ENCODE assay signal across 18 cellular contexts in the genomic region with DNA sequence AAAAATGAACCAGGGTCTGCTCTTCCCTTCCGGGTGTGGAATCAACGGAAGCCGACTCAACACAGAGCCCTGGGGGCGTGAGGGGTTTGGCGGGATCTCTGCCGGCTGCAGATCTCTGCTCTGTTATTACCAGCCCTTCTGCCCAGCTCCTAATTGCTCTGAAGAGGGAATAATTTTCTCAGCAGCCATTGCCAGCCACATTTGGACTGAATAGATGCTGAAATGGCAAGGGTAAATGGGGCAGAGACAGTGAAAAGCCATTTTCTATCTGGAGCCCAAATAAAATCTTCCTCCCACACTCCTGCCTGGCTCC. TPM values are rescaled to one million over a fixed set of nuclear protein-coding genes. Genes with fewer than 3 reads are reported as not detected.
DNase-seq lines count a peak whose midpoint lies in the region; TF ChIP-seq lines count a peak whose summit lies in the region.
"Had no signal": no experiment of that assay in that cellular context is flagged by ENCODE, and none has a peak within 500 bp of the region (broad histone marks: within the 10 kb centered on the region; RNA-seq: fewer than 3 reads in every experiment).

No MANE protein-coding gene starts in this region.

- peak overlapping the region; percentile 29 for H3K27ac Mint-ChIP-seq in progenitor cell of endocrine pancreas
- H3K27ac Mint-ChIP-seq in CD4-positive, alpha-beta memory T cell = peak overlapping the region in 1 of 7 donors; percentile 14
- H3K27ac Mint-ChIP-seq: activated B cell treated with CpG ODN at 0.5 μM for 24 hours; activated CD8-positive, alpha-beta memory T cell treated with anti-CD3 and anti-CD28 coated beads, Interleukin-2, amount 10 ng/mL, durations not matched to agents 7 days and 5 days had no signal

- peak overlapping the region; percentile 100 for H3K27ac ChIP-seq in VCaP
- no peak overlapping the region for H3K27ac ChIP-seq in CD4-positive, alpha-beta memory T cell (ENCODE audit: low read depth, low read length)
- H3K27ac ChIP-seq: ovary, upper lobe of right lung had no signal

- no peaks in the 10 kb centered on the region for H3K9me3 ChIP-seq in CD4-positive, alpha-beta memory T cell (ENCODE audit: control insufficient read depth in 1 of 2, low read length in 2 of 2)
- H3K9me3 ChIP-seq: ovary, upper lobe of right lung had no signal

- H3K4me3 Mint-ChIP-seq in progenitor cell of endocrine pancreas (ENCODE audit: low read depth) = no peak overlapping the region
- peak overlapping the region in 1 of 8 donors; percentile 64 for H3K4me3 Mint-ChIP-seq in CD4-positive, alpha-beta memory T cell
- H3K4me3 Mint-ChIP-seq: activated B cell treated with CpG ODN at 0.5 μM for 24 hours; activated CD8-positive, alpha-beta memory T cell treated with anti-CD3 and anti-CD28 coated beads, Interleukin-2, amount 10 ng/mL, durations not matched to agents 7 days and 5 days; CD8-positive, alpha-beta memory T cell had no signal

- POLR2A ChIA-PET in CD4-positive, alpha-beta memory T cell (lab: Charles Lee; ENCODE audit: partially characterized antibody) = no interaction called here

- no peaks in the 10 kb centered on the region for H3K36me3 ChIP-seq in CD4-positive, alpha-beta memory T cell (ENCODE audit: insufficient read depth, low read length)
- H3K36me3 ChIP-seq: ovary, upper lobe of right lung had no signal

- no peak overlapping the region for H3K4me3 ChIP-seq in CD4-positive, alpha-beta memory T cell (ENCODE audit: low read length in 2 of 2)
- H3K4me3 ChIP-seq: ovary, upper lobe of right lung had no signal

- CTCF ChIA-PET in CD4-positive, alpha-beta memory T cell (lab: Charles Lee; ENCODE audit: partially characterized antibody) = no interaction called here

- peaks cover 5% of the 10 kb centered on the region for H3K4me1 Mint-ChIP-seq in progenitor cell of endocrine pancreas (ENCODE audit: low read depth)
- peaks cover 17 to 37% (median 25%) of the 10 kb centered on the region in 4 donors for H3K4me1 Mint-ChIP-seq in CD4-positive, alpha-beta memory T cell
- H3K4me1 Mint-ChIP-seq: activated B cell treated with CpG ODN at 0.5 μM for 24 hours had no signal

- TF ChIP-seq CTCF in VCaP (conservative IDR thresholded peaks at IDR 0.05) (no peak), progenitor cell of endocrine pancreas (IDR thresholded peaks at IDR 0.05; ENCODE audit: unreplicated experiment) (no peak)

- peaks cover 18% of the 10 kb centered on the region for H3K36me3 Mint-ChIP-seq in progenitor cell of endocrine pancreas (ENCODE audit: insufficient read depth)
- H3K36me3 Mint-ChIP-seq in CD4-positive, alpha-beta memory T cell = no peaks in the 10 kb centered on the region
- H3K36me3 Mint-ChIP-seq: activated CD8-positive, alpha-beta memory T cell treated with anti-CD3 and anti-CD28 coated beads, Interleukin-2, amount 10 ng/mL, durations not matched to agents 7 days and 5 days; CD8-positive, alpha-beta memory T cell had no signal

- H3K27me3 Mint-ChIP-seq in progenitor cell of endocrine pancreas = no peaks in the 10 kb centered on the region
- no peaks in the 10 kb centered on the region for H3K27me3 Mint-ChIP-seq in CD4-positive, alpha-beta memory T cell

- H3K9me3 Mint-ChIP-seq in progenitor cell of endocrine pancreas (ENCODE audit: low read depth) = no peaks in the 10 kb centered on the region
- H3K9me3 Mint-ChIP-seq in CD4-positive, alpha-beta memory T cell = no peaks in the 10 kb centered on the region
- H3K9me3 Mint-ChIP-seq: activated B cell treated with CpG ODN at 0.5 μM for 24 hours; CD8-positive, alpha-beta memory T cell had no signal

- no peaks in the 10 kb centered on the region for H3K27me3 ChIP-seq in CD4-positive, alpha-beta memory T cell (ENCODE audit: insufficient read depth, low read length)
- H3K27me3 ChIP-seq: ovary, upper lobe of right lung had no signal

- DNase-seq in NCI-H146 treated with DMSO at 0.1 percent for 48 hours (lab: John Stamatoyannopoulos, UW; ENCODE audit: unreplicated experiment) = peak; percentile 51
- no peak for DNase-seq in NCI-H146 (lab: John Stamatoyannopoulos, UW)
- peak in 2 of 3 experiments; percentile 86 to 96 for DNase-seq in NCI-H1417 (lab: John Stamatoyannopoulos, UW)
- DNase-seq in progenitor cell of endocrine pancreas (ENCODE audit: low spot score, unreplicated experiment) = no peak
- DNase-seq in CD4-positive, alpha-beta memory T cell = no peak
- no peak for DNase-seq in medulla oblongata (ENCODE audit: extremely low spot score)
- DNase-seq in amniotic stem cell (lab: John Stamatoyannopoulos, UW) = no peak
- DNase-seq: activated B cell treated with CpG ODN at 0.5 μM for 24 hours; activated CD8-positive, alpha-beta memory T cell treated with anti-CD3 and anti-CD28 coated beads, Interleukin-2, amount 10 ng/mL, durations not matched to agents 7 days and 5 days; activated gamma-delta T cell; HCEC 1CT; NCI-H524; ovary; stimulated activated naive CD4-positive, alpha-beta T cell; upper lobe of right lung had no signal

- H3K4me1 ChIP-seq in CD4-positive, alpha-beta memory T cell (ENCODE audit: insufficient read depth, low read length) = peaks cover 22% of the 10 kb centered on the region
- H3K4me1 ChIP-seq: upper lobe of right lung had no signal

- intact Hi-C loops in CD4-positive, alpha-beta memory T cell (cut with micrococcal nuclease) = no loop called here

RNA-seq across cellular contexts. Expression of gene PDE9A, which starts 24.7 kb away (rescaled TPM):
- 50.8 and 57.0 TPM in 2 replicates for total RNA-seq in progenitor cell of endocrine pancreas
- 1 to 10 TPM; 6.9 to 9.2 TPM for total RNA-seq in CD4-positive, alpha-beta memory T cell
- polyA plus RNA-seq in CD4-positive, alpha-beta memory T cell = 1 to 10 TPM; 2.2 to 3.7 TPM
- total RNA-seq: A172 had no signal

Comparison
In these comparisons a context has a peak if more than half of its experiments do, and no peak if none do; other contexts are left out.
1. DNase-seq: peak in NCI-H146 treated with DMSO at 0.1 percent for 48 hours (single experiment) and NCI-H1417 (2 of 3); none in NCI-H146 (single experiment), progenitor cell of endocrine pancreas (single experiment), CD4-positive, alpha-beta memory T cell (0 of 5), medulla oblongata (single experiment) and amniotic stem cell (single experiment).